ENCODE assay signal across 11 cellular contexts in genomic region chr18:23883277-23883790, GRCh38.
DNase-seq lines count a peak whose midpoint lies in the region; ATAC-seq and TF ChIP-seq lines count a peak whose summit lies in the region.
"Had no signal": no experiment of that assay in that cellular context is flagged by ENCODE, and none has a peak within 500 bp of the region (broad histone marks: within the 10 kb centered on the region; RNA-seq: fewer than 3 reads in every experiment).

No MANE protein-coding gene starts in this region.

- peak overlapping the region; percentile 90 for H3K27ac ChIP-seq in hepatocyte
- H3K27ac ChIP-seq in spleen = no peak overlapping the region

- H3K27me3 Mint-ChIP-seq in activated CD8-positive, alpha-beta T cell treated with anti-CD3 and anti-CD28 coated beads for 36 hours = no peaks in the 10 kb centered on the region
- peaks cover 2% of the 10 kb centered on the region for H3K27me3 Mint-ChIP-seq in activated CD8-positive, alpha-beta T cell treated with anti-CD3 and anti-CD28 coated beads, Interleukin-2, amount 10 ng/mL, durations not matched to agents 7 days and 5 days (ENCODE audit: low read depth)
- H3K27me3 Mint-ChIP-seq in type B pancreatic cell (peaks cover 13% of the 10 kb centered on the region), immature natural killer cell (ENCODE audit: low read depth in 3 of 3) (peaks cover 0 to 5% (median 2%) of the 10 kb centered on the region in 3 donors)
- H3K27me3 Mint-ChIP-seq: T-cell had no signal

- WGBS in hepatocyte (ENCODE audit: low lambda C conversion rate, missing lambda C conversion rate) = 56% methylated on average over 3 of the region's 3 CpGs
- WGBS in spleen, 5 donors = 86 to 96% (median 94%) methylated on average over 3 of the region's 3 CpGs

- ATAC-seq in activated CD8-positive, alpha-beta T cell treated with anti-CD3 and anti-CD28 coated beads for 36 hours = peak; percentile 72
- no peak for ATAC-seq in activated CD8-positive, alpha-beta T cell treated with anti-CD3 and anti-CD28 coated beads, Interleukin-2, amount 10 ng/mL, durations not matched to agents 7 days and 5 days
- ATAC-seq in GM18505 (IDR thresholded peaks at IDR 0.05; ENCODE audit: unreplicated experiment) = no peak
- ATAC-seq: activated T-cell treated with anti-CD3 and anti-CD28 coated beads, Interleukin-2, amount 50 U/mL, for 4 hours; T-cell had no signal

- no peak overlapping the region for H2AFZ ChIP-seq in hepatocyte

- CTCF ChIA-PET in activated CD8-positive, alpha-beta T cell treated with anti-CD3 and anti-CD28 coated beads for 36 hours (lab: Charles Lee) = interaction anchor here (1.5 kb wide), 1 partner anchor 14 kb away, joined by 3 read pairs; no protein-coding TSS in a partner anchor
- CTCF ChIA-PET in activated CD8-positive, alpha-beta T cell treated with anti-CD3 and anti-CD28 coated beads, Interleukin-2, amount 10 ng/mL, durations not matched to agents 7 days and 5 days (lab: Charles Lee) = interaction anchor here (4.0 kb wide), 1 partner anchor 35 kb away, joined by 14 read pairs; no protein-coding TSS in a partner anchor

- no peaks in the 10 kb centered on the region for H3K79me2 ChIP-seq in hepatocyte

- H3K36me3 Mint-ChIP-seq in activated CD8-positive, alpha-beta T cell treated with anti-CD3 and anti-CD28 coated beads for 36 hours (ENCODE audit: low read depth) = no peaks in the 10 kb centered on the region
- H3K36me3 Mint-ChIP-seq in activated CD8-positive, alpha-beta T cell treated with anti-CD3 and anti-CD28 coated beads, Interleukin-2, amount 10 ng/mL, durations not matched to agents 7 days and 5 days (ENCODE audit: low read depth) = no peaks in the 10 kb centered on the region
- H3K36me3 Mint-ChIP-seq in type B pancreatic cell (no peaks in the 10 kb centered on the region), immature natural killer cell (no peaks in the 10 kb centered on the region)
- H3K36me3 Mint-ChIP-seq: T-cell had no signal

- no peak for DNase-seq in activated CD8-positive, alpha-beta T cell treated with anti-CD3 and anti-CD28 coated beads for 36 hours
- DNase-seq in activated CD8-positive, alpha-beta T cell treated with anti-CD3 and anti-CD28 coated beads, Interleukin-2, amount 10 ng/mL, durations not matched to agents 7 days and 5 days = no peak
- DNase-seq in SW480 (ENCODE audit: low spot score) (peak; percentile 90), hepatocyte (ENCODE audit: low spot score) (peak; percentile 35), type B pancreatic cell (ENCODE audit: extremely low spot score, unreplicated experiment) (no peak), immature natural killer cell (no peak), spleen (no peak)
- DNase-seq: activated T-cell treated with anti-CD3 and anti-CD28 coated beads, Interleukin-2, amount 50 U/mL, for 4 hours; NCI-H187; T-cell had no signal

- peak overlapping the region; percentile 13 for H3K27ac Mint-ChIP-seq in activated CD8-positive, alpha-beta T cell treated with anti-CD3 and anti-CD28 coated beads for 36 hours
- H3K27ac Mint-ChIP-seq in activated CD8-positive, alpha-beta T cell treated with anti-CD3 and anti-CD28 coated beads, Interleukin-2, amount 10 ng/mL, durations not matched to agents 7 days and 5 days = no peak overlapping the region
- H3K27ac Mint-ChIP-seq in type B pancreatic cell (peak overlapping the region; percentile 0), immature natural killer cell (peak overlapping the region in 1 of 6 donors; percentile 79)
- H3K27ac Mint-ChIP-seq: T-cell had no signal

- no peak overlapping the region for H3K4me3 Mint-ChIP-seq in activated CD8-positive, alpha-beta T cell treated with anti-CD3 and anti-CD28 coated beads for 36 hours
- no peak overlapping the region for H3K4me3 Mint-ChIP-seq in activated CD8-positive, alpha-beta T cell treated with anti-CD3 and anti-CD28 coated beads, Interleukin-2, amount 10 ng/mL, durations not matched to agents 7 days and 5 days
- H3K4me3 Mint-ChIP-seq in type B pancreatic cell = peak overlapping the region; percentile 10
- H3K4me3 Mint-ChIP-seq in immature natural killer cell = no peak overlapping the region
- H3K4me3 Mint-ChIP-seq: activated T-cell treated with anti-CD3 and anti-CD28 coated beads, Interleukin-2, amount 50 U/mL, for 4 hours; T-cell had no signal

- H3K4me2 ChIP-seq in hepatocyte = peak overlapping the region; percentile 50

- H3K4me1 Mint-ChIP-seq in activated CD8-positive, alpha-beta T cell treated with anti-CD3 and anti-CD28 coated beads for 36 hours (ENCODE audit: low read depth) = peaks cover 36% of the 10 kb centered on the region
- H3K4me1 Mint-ChIP-seq in activated CD8-positive, alpha-beta T cell treated with anti-CD3 and anti-CD28 coated beads, Interleukin-2, amount 10 ng/mL, durations not matched to agents 7 days and 5 days (ENCODE audit: low read depth) = peaks cover 30% of the 10 kb centered on the region
- H3K4me1 Mint-ChIP-seq in type B pancreatic cell (ENCODE audit: unreplicated experiment) (peaks cover 26% of the 10 kb centered on the region), immature natural killer cell (peaks cover 34 to 44% of the 10 kb centered on the region in 2 donors)

- no peaks in the 10 kb centered on the region for H3K9me2 ChIP-seq in hepatocyte (replicated peaks; ENCODE audit: insufficient read depth)

- POLR2A ChIA-PET in activated CD8-positive, alpha-beta T cell treated with anti-CD3 and anti-CD28 coated beads for 36 hours (lab: Charles Lee) = interaction anchor here (0.6 kb wide), 1 partner anchor 17 kb away, joined by 4 read pairs; no protein-coding TSS in a partner anchor
- POLR2A ChIA-PET in activated CD8-positive, alpha-beta T cell treated with anti-CD3 and anti-CD28 coated beads, Interleukin-2, amount 10 ng/mL, durations not matched to agents 7 days and 5 days (lab: Charles Lee) = no interaction called here

- H3K4me1 ChIP-seq in hepatocyte (ENCODE audit: insufficient read depth) (peaks cover 42% of the 10 kb centered on the region), spleen (peaks cover 0 to 21% (median 9%) of the 10 kb centered on the region in 6 donors)

- H3K36me3 ChIP-seq in hepatocyte (replicated peaks; ENCODE audit: insufficient read depth, low read depth) (no peaks in the 10 kb centered on the region), spleen (no peaks in the 10 kb centered on the region)

- H3K27me3 ChIP-seq in hepatocyte = no peaks in the 10 kb centered on the region
- no peaks in the 10 kb centered on the region for H3K27me3 ChIP-seq in spleen (replicated peaks in 1 of 7)

- H3K9me3 Mint-ChIP-seq in activated CD8-positive, alpha-beta T cell treated with anti-CD3 and anti-CD28 coated beads for 36 hours = no peaks in the 10 kb centered on the region
- H3K9me3 Mint-ChIP-seq in activated CD8-positive, alpha-beta T cell treated with anti-CD3 and anti-CD28 coated beads, Interleukin-2, amount 10 ng/mL, durations not matched to agents 7 days and 5 days (ENCODE audit: insufficient read depth) = no peaks in the 10 kb centered on the region
- H3K9me3 Mint-ChIP-seq in type B pancreatic cell (peaks cover 2% of the 10 kb centered on the region), immature natural killer cell (no peaks in the 10 kb centered on the region)
- H3K9me3 Mint-ChIP-seq: T-cell had no signal

- no peaks in the 10 kb centered on the region for H4K20me1 ChIP-seq in hepatocyte (ENCODE audit: insufficient read depth, poor library complexity, severe bottlenecking)

- TF ChIP-seq CTCF in activated CD8-positive, alpha-beta T cell treated with anti-CD3 and anti-CD28 coated beads for 36 hours (IDR thresholded peaks at IDR 0.05) = no peak
- TF ChIP-seq CTCF in hepatocyte (IDR thresholded peaks at IDR 0.05; ENCODE audit: poor library complexity) (no peak), type B pancreatic cell (conservative IDR thresholded peaks at IDR 0.05) (no peak), spleen (IDR thresholded peaks at IDR 0.05 in 8 of 11, conservative IDR thresholded peaks at IDR 0.05 in 3 of 11) (no peak)

- intact Hi-C loops in activated CD8-positive, alpha-beta T cell treated with anti-CD3 and anti-CD28 coated beads for 36 hours (cut with micrococcal nuclease) = no loop called here
- intact Hi-C loops in spleen (cut with DNase I; ENCODE audit: low total_unique reads) = no loop called here

- H3K4me3 ChIP-seq in hepatocyte (no peak overlapping the region), spleen (no peak overlapping the region)

- TF ChIP-seq POLR2A in GM18505 (IDR thresholded peaks at IDR 0.05; ENCODE audit: borderline replicate concordance, extremely low read depth, insufficient read depth, insufficient read length) (no peak), spleen (IDR thresholded peaks at IDR 0.05) (no peak)

- H3K9me3 ChIP-seq in hepatocyte (ENCODE audit: low read depth) (no peaks in the 10 kb centered on the region), spleen (no peaks in the 10 kb centered on the region)

Comparison
In these comparisons a context has a peak if more than half of its experiments do, and no peak if none do; other contexts are left out.
1. DNase-seq: peak in SW480 (single experiment) and hepatocyte (single experiment); none in activated CD8-positive, alpha-beta T cell treated with anti-CD3 and anti-CD28 coated beads for 36 hours (single experiment), activated CD8-positive, alpha-beta T cell treated with anti-CD3 and anti-CD28 coated beads, Interleukin-2, amount 10 ng/mL, durations not matched to agents 7 days and 5 days (single experiment), type B pancreatic cell (single experiment), immature natural killer cell (0 of 3) and spleen (single experiment).